Comparison of ENCODE assay signal across 22 cellular contexts in the genomic region with DNA sequence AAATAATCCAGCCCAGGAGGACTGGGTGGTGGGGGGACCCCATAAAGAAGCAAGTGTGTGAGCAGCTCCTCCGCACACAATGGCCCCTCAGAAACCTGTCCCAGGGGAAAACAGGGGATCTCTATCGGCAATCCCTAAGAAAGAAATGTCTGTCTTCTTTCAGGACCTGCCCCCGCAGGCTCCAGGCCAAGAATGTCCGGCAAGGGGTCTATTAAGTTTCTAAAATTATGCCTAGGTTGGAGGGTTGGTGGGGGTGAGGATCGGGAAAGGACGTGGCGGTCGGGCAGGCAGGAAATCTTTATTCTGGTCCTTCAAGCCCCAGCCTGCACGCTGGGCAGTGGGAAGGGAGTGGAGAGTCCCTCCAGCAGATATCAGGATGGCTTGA. TPM values are rescaled to one million over a fixed set of nuclear protein-coding genes. Genes with fewer than 3 reads are reported as not detected.
DNase-seq lines count a peak whose midpoint lies in the region; ATAC-seq and TF ChIP-seq lines count a peak whose summit lies in the region.
"Had no signal": no experiment of that assay in that cellular context is flagged by ENCODE, and none has a peak within 500 bp of the region (broad histone marks: within the 10 kb centered on the region; RNA-seq: fewer than 3 reads in every experiment).

No MANE protein-coding gene starts in this region.

- intact Hi-C loops in spleen (cut with DNase I; ENCODE audit: low total_unique reads), result no loop called here

- H2BK120ac ChIP-seq in mesenchymal stem cell (ENCODE audit: low read depth, low read length), result no peak overlapping the region

- H4K91ac ChIP-seq in mesenchymal stem cell (ENCODE audit: low read length), result peak overlapping the region; percentile 10

- H3K27ac ChIP-seq in mesenchymal stem cell (ENCODE audit: low read length, poor library complexity, severe bottlenecking) (peak overlapping the region; percentile 72), spleen (peak overlapping the region in 5 of 8 donors; percentile 20 to 95 (median 46))
- H3K27ac ChIP-seq: foreskin keratinocyte, uterus had no signal

- TF ChIP-seq CTCF in spleen (IDR thresholded peaks at IDR 0.05 in 8 of 11, conservative IDR thresholded peaks at IDR 0.05 in 3 of 11), result no peak

- no peak overlapping the region for H2BK15ac ChIP-seq in mesenchymal stem cell (ENCODE audit: low read depth, poor library complexity, severe bottlenecking)

- DNase-seq in COLO829 (ENCODE audit: low spot score) (peak; percentile 83), astrocyte of the hippocampus (ENCODE audit: low read depth, low spot score) (peak; percentile 14), mesenchymal stem cell (no peak), spleen (peak; percentile 40), AG20443 (ENCODE audit: low spot score) (no peak)
- DNase-seq in activated T-cell treated with anti-CD3 and anti-CD28 coated beads, Interleukin-2, amount 50 U/mL, for 48 hours, result no peak
- DNase-seq: activated B cell treated with CpG ODN at 0.5 μM for 24 hours; activated CD8-positive, alpha-beta T cell treated with anti-CD3 and anti-CD28 coated beads for 36 hours; activated naive CD4-positive, alpha-beta T cell treated with anti-CD3 and anti-CD28 coated beads for 36 hours; activated T-cell treated with anti-CD3 and anti-CD28 coated beads, Interleukin-2, amount 50 U/mL, for 1 hour; aorta; DND-41; effector CD8-positive, alpha-beta T cell; foreskin keratinocyte; Karpas-422; NCI-H2029; NCI-H2227 treated with DMSO at 0.1 percent for 48 hours; NCI-H774; uterus had no signal

- peak overlapping the region; percentile 53 for H2BK5ac ChIP-seq in mesenchymal stem cell (ENCODE audit: low read depth, low read length, poor library complexity, severe bottlenecking)

- peaks cover 4 to 9% of the 10 kb centered on the region in 2 experiments for H3K27me3 ChIP-seq in mesenchymal stem cell (ENCODE audit: control insufficient read depth in 1 of 2, insufficient read depth in 1 of 2, low read length in 2 of 2)
- peaks cover 0 to 16% (median 0%) of the 10 kb centered on the region in 7 donors for H3K27me3 ChIP-seq in spleen (replicated peaks in 1 of 7)
- H3K27me3 ChIP-seq: foreskin keratinocyte, uterus had no signal

- H3K14ac ChIP-seq in mesenchymal stem cell (ENCODE audit: low read length in 2 of 2), result no peak overlapping the region

- 82% methylated on average over 9 of the region's 9 CpGs for WGBS in mesenchymal stem cell
- WGBS in spleen, 5 donors, result 59 to 74% (median 72%) methylated on average over 9 of the region's 9 CpGs

- peak overlapping the region; percentile 49 for H2AK5ac ChIP-seq in mesenchymal stem cell (ENCODE audit: low read length, severe bottlenecking)

- no peaks in the 10 kb centered on the region for H3K9me3 ChIP-seq in mesenchymal stem cell (ENCODE audit: control insufficient read depth, low read length)
- no peaks in the 10 kb centered on the region for H3K9me3 ChIP-seq in spleen
- H3K9me3 ChIP-seq: uterus had no signal

- H3K4me1 ChIP-seq in mesenchymal stem cell (ENCODE audit: control insufficient read depth, insufficient read depth, low read depth, low read length) (peaks cover 24% of the 10 kb centered on the region), spleen (peaks cover 3 to 85% (median 52%) of the 10 kb centered on the region in 6 donors)
- H3K4me1 ChIP-seq: uterus had no signal

- H3K79me1 ChIP-seq in mesenchymal stem cell (replicated peaks; ENCODE audit: low read length, poor library complexity, severe bottlenecking), result no peaks in the 10 kb centered on the region

- no peak for TF ChIP-seq POLR2A in spleen (IDR thresholded peaks at IDR 0.05)

- H2BK12ac ChIP-seq in mesenchymal stem cell (ENCODE audit: low read length in 2 of 2), result peak overlapping the region in 1 of 2 experiments; percentile 15

- H3K36me3 ChIP-seq in mesenchymal stem cell (ENCODE audit: control insufficient read depth in 1 of 2, insufficient read depth in 2 of 2, low read depth in 1 of 2, low read length in 2 of 2), result no peaks in the 10 kb centered on the region
- no peaks in the 10 kb centered on the region for H3K36me3 ChIP-seq in spleen
- H3K36me3 ChIP-seq: uterus had no signal

- H4K8ac ChIP-seq in mesenchymal stem cell (ENCODE audit: low read length), result no peak overlapping the region

- H3K23ac ChIP-seq in mesenchymal stem cell (ENCODE audit: low read length in 2 of 2), result no peak overlapping the region

- no peak overlapping the region for H3K4me2 ChIP-seq in mesenchymal stem cell (ENCODE audit: low read length, poor library complexity, severe bottlenecking)

- no peak overlapping the region for H3K4me3 ChIP-seq in mesenchymal stem cell (ENCODE audit: insufficient read depth in 1 of 2, low read depth in 1 of 2, low read length in 2 of 2)
- H3K4me3 ChIP-seq in spleen, result no peak overlapping the region
- H3K4me3 ChIP-seq: GM12878, lung, uterus had no signal

- no peak overlapping the region for H2AFZ ChIP-seq in mesenchymal stem cell (ENCODE audit: low read depth, low read length)

- no peak overlapping the region for H3K9ac ChIP-seq in mesenchymal stem cell (ENCODE audit: low read length)

- no peak overlapping the region for H3K18ac ChIP-seq in mesenchymal stem cell (ENCODE audit: low read depth in 1 of 2, low read length in 2 of 2)

- H3K4ac ChIP-seq in mesenchymal stem cell (ENCODE audit: low read depth in 1 of 2, low read length in 2 of 2), result no peak overlapping the region

- ATAC-seq in GM21367 (IDR thresholded peaks at IDR 0.05; ENCODE audit: unreplicated experiment), result no peak
- ATAC-seq: activated CD8-positive, alpha-beta T cell treated with anti-CD3 and anti-CD28 coated beads for 36 hours; foreskin keratinocyte; GM12878 had no signal

RNA-seq across cellular contexts. Expression of a gene that starts 23.4 kb away (rescaled TPM):
- 137 TPM for polyA plus RNA-seq in mesenchymal stem cell (2013, experiment 1 of 2)
- 138 TPM for polyA plus RNA-seq in mesenchymal stem cell (2013, experiment 2 of 2)
- total RNA-seq in spleen, result 100 to 1,000 TPM; 114 to 312 (median 190) TPM
- 10 to 100 TPM; 55.8 to 87.4 (median 58.9) TPM for polyA plus RNA-seq in spleen

RNA-seq across cellular contexts. Expression of a gene that starts 58.1 kb away (rescaled TPM):
- 10.0 TPM for polyA plus RNA-seq in mesenchymal stem cell (2013, experiment 1 of 2)
- 10.1 TPM for polyA plus RNA-seq in mesenchymal stem cell (2013, experiment 2 of 2)
- total RNA-seq in spleen, result 10 to 100 TPM; 44.5 to 59.5 (median 49.1) TPM
- 10 to 100 TPM; 22.3 to 53.7 (median 25.1) TPM for polyA plus RNA-seq in spleen

Comparison
In these comparisons a context has a peak if more than half of its experiments do, and no peak if none do; other contexts are left out.
1. DNase-seq: peak in COLO829 (single experiment), astrocyte of the hippocampus (single experiment) and spleen (single experiment); none in mesenchymal stem cell (single experiment), AG20443 (single experiment) and activated T-cell treated with anti-CD3 and anti-CD28 coated beads, Interleukin-2, amount 50 U/mL, for 48 hours (0 of 2).